In genomic region chr21:46515109-46515508, GRCh38 we compare ENCODE assay signal across 11 cellular contexts. TPM values are rescaled to one million over a fixed set of nuclear protein-coding genes. Genes with fewer than 3 reads are reported as not detected.
DNase-seq lines count a peak whose midpoint lies in the region; ATAC-seq and TF ChIP-seq lines count a peak whose summit lies in the region.
"Had no signal": no experiment of that assay in that cellular context is flagged by ENCODE, and none has a peak within 500 bp of the region (broad histone marks: within the 10 kb centered on the region; RNA-seq: fewer than 3 reads in every experiment).

No MANE protein-coding gene starts in this region.

- DNase-seq in GM03348 (ENCODE audit: low spot score): peak; percentile 35
- peak; percentile 21 for DNase-seq in T-helper 9 cell
- peak; percentile 48 for DNase-seq in fibroblast of pulmonary artery (ENCODE audit: low read depth)
- DNase-seq in pons (ENCODE audit: low spot score): peak; percentile 78
- DNase-seq in mesenteric fat pad (ENCODE audit: low spot score): no peak
- DNase-seq in activated naive CD4-positive, alpha-beta T cell treated with anti-CD3 and anti-CD28 coated beads, Interleukin-2, amount 50 U/mL, for 16 hours: no peak
- DNase-seq: activated CD4-positive, alpha-beta T cell treated with anti-CD3 and anti-CD28 coated beads, Interleukin-2, amount 50 U/mL, for 48 hours; NCI-H2171 treated with DMSO at 0.1 percent for 48 hours had no signal

- H3K4me3 ChIP-seq in fibroblast of pulmonary artery (replicated peaks; ENCODE audit: low read depth, low read length): no peak overlapping the region
- H3K4me3 ChIP-seq: upper lobe of left lung had no signal

- ATAC-seq in HG03039 (IDR thresholded peaks at IDR 0.05; ENCODE audit: unreplicated experiment) (no peak), GM18873 (IDR thresholded peaks at IDR 0.05; ENCODE audit: low FRiP score, unreplicated experiment) (no peak)

- no peak for TF ChIP-seq CTCF in fibroblast of pulmonary artery (IDR thresholded peaks at IDR 0.05; ENCODE audit: low read length, missing control alignments)

RNA-seq across cellular contexts. Expression of gene DIP2A, which starts 56.4 kb away (rescaled TPM):
- total RNA-seq in mesenteric fat pad: 33.9 TPM

Comparison
In these comparisons a context has a peak if more than half of its experiments do, and no peak if none do; other contexts are left out.
1. DNase-seq: peak in GM03348 (single experiment), T-helper 9 cell (single experiment), fibroblast of pulmonary artery (single experiment) and pons (single experiment); none in mesenteric fat pad (single experiment) and activated naive CD4-positive, alpha-beta T cell treated with anti-CD3 and anti-CD28 coated beads, Interleukin-2, amount 50 U/mL, for 16 hours (single experiment).